9 cellular contexts compared by ENCODE assay signal in the genomic region with DNA sequence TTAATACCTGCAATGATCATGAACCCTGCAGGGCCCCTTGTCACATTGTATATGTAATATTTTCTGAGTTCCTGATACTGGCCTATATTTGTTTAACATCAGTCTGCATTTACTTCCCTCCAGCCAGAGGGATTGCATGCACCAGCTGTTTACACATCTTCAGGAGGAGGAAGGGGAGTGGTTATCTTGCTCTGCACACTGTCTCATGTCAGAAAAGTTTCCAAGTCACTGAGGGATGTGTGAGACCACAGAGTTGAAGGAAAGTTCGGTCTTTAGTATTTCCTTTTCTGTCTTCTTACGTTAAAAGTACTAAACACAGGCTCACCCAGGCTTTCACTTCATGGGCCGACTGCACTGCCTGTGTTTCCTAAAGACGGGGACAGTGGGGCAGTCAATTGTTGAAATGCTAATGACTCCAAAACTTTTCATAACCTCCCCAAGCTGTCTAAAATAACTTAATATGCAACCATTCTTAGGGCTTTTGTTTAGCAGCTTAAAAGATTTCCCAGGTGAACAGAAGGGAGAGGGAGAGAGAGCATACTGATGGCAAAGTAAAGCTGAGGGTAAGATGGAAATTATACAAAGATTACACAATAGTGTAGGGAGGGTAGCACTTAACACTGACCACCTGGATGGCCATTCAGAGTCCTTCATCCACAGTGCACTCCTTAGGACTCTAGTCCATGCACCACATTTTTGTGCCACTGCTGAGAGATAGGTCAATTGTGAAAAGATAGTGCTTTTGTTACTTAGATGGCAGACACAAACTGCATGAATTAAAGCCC.
A peak's percentile ranks its signal among the peaks of the same experiment; 100 is the strongest.
DNase-seq lines count a peak whose midpoint lies in the region; ATAC-seq and TF ChIP-seq lines count a peak whose summit lies in the region.
"Had no signal": no experiment of that assay in that cellular context is flagged by ENCODE, and none has a peak within 500 bp of the region (broad histone marks: within the 10 kb centered on the region; RNA-seq: fewer than 3 reads in every experiment).

No MANE protein-coding gene starts in this region.

- 24 to 39% methylated on average over 4 of the region's 4 CpGs for WGBS in heart right ventricle, 2 donors
- 29 to 57% methylated on average over 4 of the region's 4 CpGs for WGBS in esophagus squamous epithelium, 2 donors

- H3K27me3 ChIP-seq in right atrium auricular region = no peaks in the 10 kb centered on the region
- peaks cover 0 to 3% (median 0%) of the 10 kb centered on the region in 7 donors for H3K27me3 ChIP-seq in heart right ventricle
- H3K27me3 ChIP-seq in esophagus squamous epithelium = no peaks in the 10 kb centered on the region

- H3K4me1 ChIP-seq in right atrium auricular region = no peaks in the 10 kb centered on the region
- peaks cover 0 to 7% (median 0%) of the 10 kb centered on the region in 9 donors for H3K4me1 ChIP-seq in heart right ventricle
- no peaks in the 10 kb centered on the region for H3K4me1 ChIP-seq in esophagus squamous epithelium

- no peak for TF ChIP-seq POLR2A in esophagus squamous epithelium (IDR thresholded peaks at IDR 0.05)

- no peak for DNase-seq in Right ventricle myocardium superior
- no peak for DNase-seq in right atrium auricular region (ENCODE audit: low spot score)
- peak; percentile 89 for DNase-seq in NOMO-1 treated with DMSO at 0.1 percent for 48 hours (lab: John Stamatoyannopoulos, UW; ENCODE audit: unreplicated experiment)
- DNase-seq in heart right ventricle = peak in 1 of 2 donors; percentile 9
- DNase-seq in NCI-H345 (lab: John Stamatoyannopoulos, UW) = no peak
- no peak for DNase-seq in T-helper 9 cell
- DNase-seq in esophagus squamous epithelium (lab: John Stamatoyannopoulos, UW) = no peak
- DNase-seq in glomerular visceral epithelial cell (ENCODE audit: extremely low spot score) = no peak
- DNase-seq: activated CD4-positive, alpha-beta T cell treated with anti-CD3 and anti-CD28 coated beads, Interleukin-2, amount 10 ng/mL, durations not matched to agents 7 days and 5 days had no signal

- no peaks in the 10 kb centered on the region for H3K36me3 ChIP-seq in right atrium auricular region
- no peaks in the 10 kb centered on the region for H3K36me3 ChIP-seq in heart right ventricle
- no peaks in the 10 kb centered on the region for H3K36me3 ChIP-seq in esophagus squamous epithelium

- intact Hi-C loops in Right ventricle myocardium superior (cut with DNase I) (no loop called here), heart right ventricle (cut with DNase I) (no loop called here), esophagus squamous epithelium (cut with DNase I) (no loop called here)

- H3K27ac ChIP-seq in right atrium auricular region (no peak overlapping the region), heart right ventricle (peak overlapping the region in 1 of 10 donors; percentile 4), esophagus squamous epithelium (no peak overlapping the region)

- TF ChIP-seq CTCF in right atrium auricular region (IDR thresholded peaks at IDR 0.05) (no peak), heart right ventricle (IDR thresholded peaks at IDR 0.05) (no peak), esophagus squamous epithelium (IDR thresholded peaks at IDR 0.05) (no peak)

- H3K9me3 ChIP-seq in right atrium auricular region = no peaks in the 10 kb centered on the region
- H3K9me3 ChIP-seq in heart right ventricle = no peaks in the 10 kb centered on the region
- H3K9me3 ChIP-seq in esophagus squamous epithelium = no peaks in the 10 kb centered on the region

- ATAC-seq in Right ventricle myocardium superior (ENCODE audit: poor library complexity) = peak; percentile 61
- ATAC-seq in heart right ventricle = peak in 7 of 8 donors; percentile 38 to 86 (median 57)

- no peak overlapping the region for H3K4me3 ChIP-seq in right atrium auricular region
- no peak overlapping the region for H3K4me3 ChIP-seq in heart right ventricle
- no peak overlapping the region for H3K4me3 ChIP-seq in esophagus squamous epithelium
